In the genomic region with DNA sequence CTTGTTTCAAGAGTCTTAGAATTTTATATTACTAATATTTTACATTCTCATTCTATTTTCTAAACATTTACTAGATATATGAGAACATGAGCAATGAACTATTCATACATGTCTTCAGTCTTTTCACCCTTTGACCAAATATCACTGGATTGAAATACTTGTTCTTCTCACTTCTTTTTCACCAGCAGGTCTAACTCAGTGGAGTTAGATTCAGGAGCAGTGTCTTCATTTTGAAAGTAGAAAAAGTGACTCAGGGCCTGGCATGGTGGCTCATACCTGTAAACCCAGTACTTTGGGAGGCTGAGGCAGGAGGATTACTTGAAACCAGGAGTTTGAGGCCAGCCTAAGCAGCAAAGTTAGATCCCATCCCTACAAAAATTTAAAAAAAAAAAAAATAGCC, we compare ENCODE assay signal across 24 cellular contexts.
"Had no signal": no experiment of that assay in that cellular context is flagged by ENCODE, and none has a peak within 500 bp of the region (broad histone marks: within the 10 kb centered on the region; RNA-seq: fewer than 3 reads in every experiment).

No MANE protein-coding gene starts in this region.

- H3K4me1 Mint-ChIP-seq: activated naive CD8-positive, alpha-beta T cell treated with anti-CD3 and anti-CD28 coated beads, Interleukin-2, amount 10 ng/mL, durations not matched to agents 7 days and 5 days had no signal

- H3K9me3 ChIP-seq: ascending aorta, breast epithelium, colonic mucosa, esophagus squamous epithelium, heart left ventricle had no signal

- DNase-seq: activated CD4-positive, alpha-beta T cell treated with anti-CD3 and anti-CD28 coated beads for 48 hours; activated CD4-positive, alpha-beta T cell treated with anti-CD3 and anti-CD28 coated beads, Interleukin-2, amount 50 U/mL, for 1 hour; activated CD4-positive, CD25-positive, alpha-beta regulatory T cell; activated CD4-positive, CD25-positive, alpha-beta regulatory T cell treated with anti-CD3 and anti-CD28 coated beads, Interleukin-2, amount 50 U/mL, for 72 hours; activated CD8-positive, alpha-beta memory T cell treated with anti-CD3 and anti-CD28 coated beads for 24 hours; activated effector memory CD4-positive, alpha-beta T cell treated with Interleukin-2 at 50 U/mL for 16 hours; activated gamma-delta T cell treated with Interleukin-2 at 50 U/mL for 16 hours; activated naive CD4-positive, alpha-beta T cell treated with Interleukin-2 at 50 U/mL for 16 hours; activated naive CD8-positive, alpha-beta T cell treated with anti-CD3 and anti-CD28 coated beads, Interleukin-2, amount 10 ng/mL, durations not matched to agents 7 days and 5 days; activated T-cell treated with anti-CD3 and anti-CD28 coated beads, Interleukin-2, amount 50 U/mL, for 48 hours; central memory CD4-positive, alpha-beta T cell; cerebellar nuclear complex; colonic mucosa; effector CD8-positive, alpha-beta T cell; esophagus squamous epithelium; foreskin melanocyte; heart left ventricle; T-helper 2 cell had no signal

- H3K4me3 Mint-ChIP-seq: activated naive CD8-positive, alpha-beta T cell treated with anti-CD3 and anti-CD28 coated beads, Interleukin-2, amount 10 ng/mL, durations not matched to agents 7 days and 5 days; brain had no signal

- H3K27ac Mint-ChIP-seq: activated naive CD4-positive, alpha-beta T cell treated with anti-CD3 and anti-CD28 coated beads, Interleukin-2, amount 50 U/mL, for 72 hours; activated naive CD8-positive, alpha-beta T cell treated with anti-CD3 and anti-CD28 coated beads, Interleukin-2, amount 10 ng/mL, durations not matched to agents 7 days and 5 days; brain had no signal

- H3K27ac ChIP-seq: ascending aorta, breast epithelium, cardiac muscle cell, colonic mucosa, epithelial cell of prostate, esophagus squamous epithelium, heart left ventricle had no signal

- H3K36me3 ChIP-seq: breast epithelium, colonic mucosa had no signal

- H3K4me1 ChIP-seq: ascending aorta, breast epithelium, colonic mucosa had no signal

- ATAC-seq: heart left ventricle had no signal

- H3K9me3 Mint-ChIP-seq: activated naive CD4-positive, alpha-beta T cell treated with anti-CD3 and anti-CD28 coated beads, Interleukin-2, amount 50 U/mL, for 72 hours; activated naive CD8-positive, alpha-beta T cell treated with anti-CD3 and anti-CD28 coated beads, Interleukin-2, amount 10 ng/mL, durations not matched to agents 7 days and 5 days had no signal

- H3K27me3 ChIP-seq: ascending aorta, breast epithelium, cardiac muscle cell, colonic mucosa, esophagus squamous epithelium, heart left ventricle had no signal

- H3K4me3 ChIP-seq: ascending aorta, breast epithelium, cardiac muscle cell, colonic mucosa, esophagus squamous epithelium, heart left ventricle had no signal

- H3K27me3 Mint-ChIP-seq: activated naive CD8-positive, alpha-beta T cell treated with anti-CD3 and anti-CD28 coated beads, Interleukin-2, amount 10 ng/mL, durations not matched to agents 7 days and 5 days had no signal
